Comparison of ENCODE assay signal across 19 cellular contexts in the genomic region with DNA sequence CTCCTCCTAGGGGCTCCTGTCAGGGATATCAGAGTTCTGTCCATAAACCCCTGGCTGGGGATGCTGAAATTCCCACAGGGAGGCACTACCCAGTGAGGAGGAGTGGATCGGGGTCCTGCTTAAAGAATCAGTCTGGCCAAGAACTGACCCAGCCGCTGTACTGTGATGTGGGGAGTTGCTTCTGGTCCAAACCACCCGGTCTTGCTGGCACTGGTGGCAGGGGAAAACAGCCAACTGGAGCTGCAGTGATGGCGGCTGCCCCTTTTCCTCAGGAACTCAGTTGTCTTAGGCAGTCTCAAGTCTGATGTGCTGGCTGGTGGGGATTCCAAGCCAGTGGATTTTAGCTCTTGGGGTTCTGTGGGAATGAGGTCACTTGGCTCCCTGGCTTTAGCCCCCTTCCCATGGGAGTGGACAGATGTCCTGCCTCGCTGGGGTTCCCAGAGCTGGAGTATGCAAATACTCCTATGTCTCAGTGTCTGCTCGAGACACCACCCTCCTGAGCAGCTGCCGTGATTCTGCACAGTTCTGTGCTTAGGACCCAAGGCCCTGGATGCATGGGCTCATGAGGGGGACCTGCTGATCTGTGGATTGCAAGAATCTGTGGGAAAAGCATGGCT.
"Had no signal": no experiment of that assay in that cellular context is flagged by ENCODE, and none has a peak within 500 bp of the region (broad histone marks: within the 10 kb centered on the region; RNA-seq: fewer than 3 reads in every experiment).

No MANE protein-coding gene starts in this region.

- H3K4me2 ChIP-seq: hepatocyte had no signal

- H3K27ac ChIP-seq: adrenal gland, breast epithelium, hepatocyte, thyroid gland, upper lobe of right lung had no signal

- H3K27me3 ChIP-seq: adrenal gland, breast epithelium, hepatocyte, thyroid gland, upper lobe of right lung had no signal

- H3K4me1 ChIP-seq: adrenal gland, breast epithelium, thyroid gland, upper lobe of right lung had no signal

- H3K27me3 Mint-ChIP-seq: activated naive CD8-positive, alpha-beta T cell; dendritic cell treated with granulocyte-macrophage colony-stimulating factor and Interleukin-4, amounts not matched to agents 40 ng/mL and 50 ng/mL, for 4 days; memory B cell had no signal

- H3K4me3 Mint-ChIP-seq: activated naive CD8-positive, alpha-beta T cell; activated T-cell treated with anti-CD3 and anti-CD28 coated beads, Interleukin-2, amount 50 U/mL, for 4 hours; dendritic cell treated with granulocyte-macrophage colony-stimulating factor and Interleukin-4, amounts not matched to agents 40 ng/mL and 50 ng/mL, for 4 days; memory B cell; nephron progenitor cell; WTC11 had no signal

- H3K4me3 ChIP-seq: adrenal gland, breast epithelium, hepatocyte, thyroid gland, upper lobe of right lung had no signal

- H3K9me3 Mint-ChIP-seq: dendritic cell treated with granulocyte-macrophage colony-stimulating factor and Interleukin-4, amounts not matched to agents 40 ng/mL and 50 ng/mL, for 4 days; memory B cell had no signal

- ATAC-seq: activated T-cell treated with anti-CD3 and anti-CD28 coated beads, Interleukin-2, amount 50 U/mL, for 4 hours; upper lobe of right lung had no signal

- H3K36me3 ChIP-seq: adrenal gland, breast epithelium, thyroid gland, upper lobe of right lung had no signal

- H2AFZ ChIP-seq: hepatocyte had no signal

- H3K9me3 ChIP-seq: adrenal gland, breast epithelium, thyroid gland, upper lobe of right lung had no signal

- H3K27ac Mint-ChIP-seq: activated naive CD8-positive, alpha-beta T cell; activated T-helper 2 cell treated with anti-CD3 and anti-CD28 coated beads, Interferon-gamma antibody, Interleukin-2, Interleukin-4, amounts not matched to agents 10 μg/mL and 5 μg/mL and 100 μg/mL, durations not matched to agents 14 hours and 24 hours and 36 hours; dendritic cell treated with granulocyte-macrophage colony-stimulating factor and Interleukin-4, amounts not matched to agents 40 ng/mL and 50 ng/mL, for 4 days; memory B cell; nephron progenitor cell; WTC11 had no signal

- DNase-seq: activated CD8-positive, alpha-beta memory T cell treated with anti-CD3 and anti-CD28 coated beads, Interleukin-2, amount 50 U/mL, for 48 hours; activated naive CD4-positive, alpha-beta T cell; activated T-cell treated with anti-CD3 and anti-CD28 coated beads, Interleukin-2, amount 50 U/mL, for 4 hours; adrenal gland; effector CD4-positive, alpha-beta T cell; nephron progenitor cell; occipital lobe; stimulated activated CD4-positive, alpha-beta T cell treated with anti-CD3 and anti-CD28 coated beads, Interleukin-4, amount 100 ng/mL, for 24 hours; stimulated activated naive CD4-positive, alpha-beta T cell treated with Interleukin-2 at 50 U/mL for 16 hours; T-helper 1 cell; thyroid gland; upper lobe of right lung had no signal

- H3K4me1 Mint-ChIP-seq: nephron progenitor cell had no signal
